Comparison of ENCODE assay signal across 27 cellular contexts in the genomic region with DNA sequence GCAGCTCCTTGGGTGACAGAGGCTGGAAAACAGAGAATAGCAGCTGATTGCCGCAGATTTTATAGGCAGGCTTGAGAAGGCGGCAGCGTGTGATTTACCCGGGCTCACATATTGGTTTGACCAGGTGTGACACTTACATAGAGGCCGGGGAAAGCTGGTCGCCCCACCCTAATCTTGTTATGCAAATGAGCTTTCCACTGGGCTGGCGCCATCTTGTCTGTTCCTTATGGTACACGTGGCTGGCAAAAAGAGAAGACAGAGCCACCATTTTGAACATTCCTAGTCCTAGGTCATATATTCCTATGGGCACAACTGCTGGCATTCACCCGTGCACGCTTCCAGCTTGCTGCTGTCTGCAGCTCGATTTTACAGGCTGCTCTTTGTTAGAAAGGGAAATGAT. TPM values are rescaled to one million over a fixed set of nuclear protein-coding genes. Genes with fewer than 3 reads are reported as not detected.
"Had no signal": no experiment of that assay in that cellular context is flagged by ENCODE, and none has a peak within 500 bp of the region (broad histone marks: within the 10 kb centered on the region; RNA-seq: fewer than 3 reads in every experiment).

No MANE protein-coding gene starts in this region.

- H3K4me3 Mint-ChIP-seq: activated B cell treated with CpG ODN at 0.5 μM for 24 hours; activated CD4-positive, alpha-beta T cell treated with anti-CD3 and anti-CD28 coated beads for 36 hours; activated naive CD4-positive, alpha-beta T cell treated with anti-CD3 and anti-CD28 coated beads for 36 hours; activated naive CD8-positive, alpha-beta T cell treated with anti-CD3 and anti-CD28 coated beads, Interleukin-2, amount 10 ng/mL, durations not matched to agents 7 days and 5 days; activated T-cell treated with anti-CD3 and anti-CD28 coated beads, Interleukin-2, amount 50 U/mL, for 4 hours; central memory CD8-positive, alpha-beta T cell; natural killer cell treated with Interleukin-12 subunit alpha and Interleukin-12 subunit beta and Interleukin-15 and Interleukin-18, amount 100 ng/mL, for 72 hours; stimulated activated effector memory CD8-positive, alpha-beta T cell treated with anti-CD3 and anti-CD28 coated beads, Interleukin-12 subunit alpha, Interleukin-12 subunit beta, amount 100 ng/mL, for 72 hours; stimulated activated naive CD8-positive, alpha-beta T cell treated with anti-CD3 and anti-CD28 coated beads, Interleukin-15, amount 100 ng/mL, for 72 hours had no signal

- H3K4me3 ChIP-seq: breast epithelium, colonic mucosa, dorsolateral prefrontal cortex, esophagus squamous epithelium, gastrocnemius medialis, left ventricle myocardium inferior, right lobe of liver, skin epidermis had no signal

- H3K9me3 Mint-ChIP-seq: activated naive CD4-positive, alpha-beta T cell treated with anti-CD3 and anti-CD28 coated beads for 36 hours; activated T-cell treated with anti-CD3 and anti-CD28 coated beads, Interleukin-2, amount 50 U/mL, for 4 hours; central memory CD8-positive, alpha-beta T cell; natural killer cell treated with Interleukin-12 subunit alpha and Interleukin-12 subunit beta and Interleukin-15 and Interleukin-18, amount 100 ng/mL, for 72 hours; stimulated activated effector memory CD8-positive, alpha-beta T cell treated with anti-CD3 and anti-CD28 coated beads, Interleukin-12 subunit alpha, Interleukin-12 subunit beta, amount 100 ng/mL, for 72 hours; stimulated activated naive CD8-positive, alpha-beta T cell treated with anti-CD3 and anti-CD28 coated beads, Interleukin-15, amount 100 ng/mL, for 72 hours had no signal

- H3K9me3 ChIP-seq: colonic mucosa, esophagus squamous epithelium, gastrocnemius medialis, right lobe of liver had no signal

- H3K27ac ChIP-seq: breast epithelium, colonic mucosa, dorsolateral prefrontal cortex, esophagus squamous epithelium, gastrocnemius medialis, left ventricle myocardium inferior, right lobe of liver, skin epidermis, tibial nerve had no signal

- H3K36me3 Mint-ChIP-seq: activated naive CD8-positive, alpha-beta T cell treated with anti-CD3 and anti-CD28 coated beads, Interleukin-2, amount 10 ng/mL, durations not matched to agents 7 days and 5 days; natural killer cell treated with Interleukin-12 subunit alpha and Interleukin-12 subunit beta and Interleukin-15 and Interleukin-18, amount 100 ng/mL, for 72 hours; stimulated activated effector memory CD8-positive, alpha-beta T cell treated with anti-CD3 and anti-CD28 coated beads, Interleukin-12 subunit alpha, Interleukin-12 subunit beta, amount 100 ng/mL, for 72 hours had no signal

- H3K27me3 Mint-ChIP-seq: activated B cell treated with CpG ODN at 0.5 μM for 24 hours; activated CD4-positive, alpha-beta T cell treated with anti-CD3 and anti-CD28 coated beads for 36 hours; central memory CD8-positive, alpha-beta T cell; stimulated activated naive CD8-positive, alpha-beta T cell treated with anti-CD3 and anti-CD28 coated beads, Interleukin-15, amount 100 ng/mL, for 72 hours had no signal

- H3K36me3 ChIP-seq: breast epithelium, colonic mucosa, esophagus squamous epithelium, gastrocnemius medialis, left ventricle myocardium inferior, right lobe of liver, tibial nerve had no signal

- H3K4me1 Mint-ChIP-seq: activated B cell treated with CpG ODN at 0.5 μM for 24 hours; activated CD4-positive, alpha-beta T cell treated with anti-CD3 and anti-CD28 coated beads for 36 hours; activated naive CD8-positive, alpha-beta T cell treated with anti-CD3 and anti-CD28 coated beads, Interleukin-2, amount 10 ng/mL, durations not matched to agents 7 days and 5 days; central memory CD8-positive, alpha-beta T cell; stimulated activated effector memory CD8-positive, alpha-beta T cell treated with anti-CD3 and anti-CD28 coated beads, Interleukin-12 subunit alpha, Interleukin-12 subunit beta, amount 100 ng/mL, for 72 hours; stimulated activated naive CD8-positive, alpha-beta T cell treated with anti-CD3 and anti-CD28 coated beads, Interleukin-15, amount 100 ng/mL, for 72 hours had no signal

- H3K27me3 ChIP-seq: breast epithelium, colonic mucosa, dorsolateral prefrontal cortex, esophagus squamous epithelium, gastrocnemius medialis, right lobe of liver, tibial nerve had no signal

- ATAC-seq: activated CD4-positive, alpha-beta T cell treated with anti-CD3 and anti-CD28 coated beads for 36 hours; activated T-cell treated with anti-CD3 and anti-CD28 coated beads, Interleukin-2, amount 50 U/mL, for 4 hours; gastrocnemius medialis; natural killer cell treated with Interleukin-12 subunit alpha and Interleukin-12 subunit beta and Interleukin-15 and Interleukin-18, amount 100 ng/mL, for 72 hours; right lobe of liver; stimulated activated effector memory CD8-positive, alpha-beta T cell treated with anti-CD3 and anti-CD28 coated beads, Interleukin-12 subunit alpha, Interleukin-12 subunit beta, amount 100 ng/mL, for 72 hours; stimulated activated naive CD8-positive, alpha-beta T cell treated with anti-CD3 and anti-CD28 coated beads, Interleukin-15, amount 100 ng/mL, for 72 hours had no signal

- H3K4me1 ChIP-seq: breast epithelium, colonic mucosa, esophagus squamous epithelium, gastrocnemius medialis, left ventricle myocardium inferior, right lobe of liver, tibial nerve had no signal

- DNase-seq: activated B cell treated with CpG ODN at 0.5 μM for 24 hours; activated CD4-positive, alpha-beta T cell treated with anti-CD3 and anti-CD28 coated beads for 36 hours; activated CD4-positive, alpha-beta T cell treated with anti-CD3 and anti-CD28 coated beads, Interleukin-2, amount 50 U/mL, for 48 hours; activated CD8-positive, alpha-beta memory T cell treated with anti-CD3 and anti-CD28 coated beads, Interleukin-2, amount 50 U/mL, for 48 hours; activated naive CD4-positive, alpha-beta T cell treated with anti-CD3 and anti-CD28 coated beads for 36 hours; activated naive CD8-positive, alpha-beta T cell treated with anti-CD3 and anti-CD28 coated beads, Interleukin-2, amount 10 ng/mL, durations not matched to agents 7 days and 5 days; activated T-cell treated with anti-CD3 and anti-CD28 coated beads, Interleukin-2, amount 50 U/mL, for 4 hours; amniotic stem cell; colonic mucosa; dorsolateral prefrontal cortex; esophagus squamous epithelium; gastrocnemius medialis; hippocampal formation; left ventricle myocardium inferior; mammary epithelial cell; right lobe of liver; stimulated activated CD4-positive, alpha-beta T cell treated with anti-CD3 and anti-CD28 coated beads, Interleukin-2, amount 100 ng/mL, for 24 hours; stimulated activated naive CD8-positive, alpha-beta T cell treated with anti-CD3 and anti-CD28 coated beads, Interleukin-15, amount 100 ng/mL, for 72 hours; T-helper 9 cell had no signal

- H3K27ac Mint-ChIP-seq: activated B cell treated with CpG ODN at 0.5 μM for 24 hours; activated CD4-positive, alpha-beta T cell treated with anti-CD3 and anti-CD28 coated beads for 36 hours; activated naive CD4-positive, alpha-beta T cell treated with anti-CD3 and anti-CD28 coated beads for 36 hours; activated naive CD8-positive, alpha-beta T cell treated with anti-CD3 and anti-CD28 coated beads, Interleukin-2, amount 10 ng/mL, durations not matched to agents 7 days and 5 days; natural killer cell treated with Interleukin-12 subunit alpha and Interleukin-12 subunit beta and Interleukin-15 and Interleukin-18, amount 100 ng/mL, for 72 hours; stimulated activated effector memory CD8-positive, alpha-beta T cell treated with anti-CD3 and anti-CD28 coated beads, Interleukin-12 subunit alpha, Interleukin-12 subunit beta, amount 100 ng/mL, for 72 hours had no signal

RNA-seq across cellular contexts. Expression of a gene that starts 11.3 kb away (rescaled TPM):
- total RNA-seq: activated B cell treated with CpG ODN at 0.5 μM for 24 hours; activated CD4-positive, alpha-beta T cell treated with anti-CD3 and anti-CD28 coated beads for 36 hours; activated CD8-positive, alpha-beta memory T cell treated with anti-CD3 and anti-CD28 coated beads for 36 hours; activated naive CD4-positive, alpha-beta T cell treated with anti-CD3 and anti-CD28 coated beads for 36 hours; activated naive CD8-positive, alpha-beta T cell treated with anti-CD3 and anti-CD28 coated beads, Interleukin-2, amount 10 ng/mL, durations not matched to agents 7 days and 5 days; activated T-cell treated with anti-CD3 and anti-CD28 coated beads, Interleukin-2, amount 50 U/mL, for 4 hours; breast epithelium; colonic mucosa; dorsolateral prefrontal cortex; esophagus squamous epithelium; gastrocnemius medialis; left ventricle myocardium inferior; mammary epithelial cell; natural killer cell treated with Interleukin-12 subunit alpha and Interleukin-12 subunit beta and Interleukin-15 and Interleukin-18, amount 100 ng/mL, for 72 hours; right lobe of liver; tibial nerve; urinary bladder had no signal
- polyA plus RNA-seq: mammary epithelial cell, urinary bladder had no signal
